Comparison of ENCODE assay signal across 9 cellular contexts in genomic region chr12:124766745-124767074, GRCh38.
DNase-seq lines count a peak whose midpoint lies in the region; ATAC-seq lines count a peak whose summit lies in the region.
"Had no signal": no experiment of that assay in that cellular context is flagged by ENCODE, and none has a peak within 500 bp of the region (broad histone marks: within the 10 kb centered on the region; RNA-seq: fewer than 3 reads in every experiment).

No MANE protein-coding gene starts in this region.

- peak; percentile 16 for ATAC-seq in GM18861 (IDR thresholded peaks at IDR 0.05; ENCODE audit: unreplicated experiment)
- peak; percentile 34 for ATAC-seq in stimulated activated memory B cell treated with anti-CD40 and anti-IgM and Interleukin-4, amounts not matched to agents 10 μg/mL and 1 μg/mL and 100 μg/mL, for 72 hours

- no peak overlapping the region for H3K4me3 ChIP-seq in esophagus (ENCODE audit: low read depth in 1 of 2, low read length in 2 of 2)

- peaks cover 26% of the 10 kb centered on the region for H3K27me3 Mint-ChIP-seq in stimulated activated memory B cell treated with anti-CD40 and anti-IgM and Interleukin-4, amounts not matched to agents 10 μg/mL and 1 μg/mL and 100 μg/mL, for 72 hours

- H3K4me1 Mint-ChIP-seq in stimulated activated memory B cell treated with anti-CD40 and anti-IgM and Interleukin-4, amounts not matched to agents 10 μg/mL and 1 μg/mL and 100 μg/mL, for 72 hours: peaks cover 32% of the 10 kb centered on the region

- no peaks in the 10 kb centered on the region for H3K4me1 ChIP-seq in esophagus (ENCODE audit: control insufficient read depth in 2 of 2, insufficient read depth in 2 of 2, low read length in 1 of 2)

- peaks cover 0 to 7% of the 10 kb centered on the region in 2 donors for H3K9me3 ChIP-seq in esophagus (ENCODE audit: control insufficient read depth in 2 of 2, insufficient read depth in 1 of 2, low read depth in 1 of 2, low read length in 1 of 2)

- WGBS in esophagus, 2 donors: 0% methylated on average over 1 of the region's 1 CpG

- peaks cover 6% of the 10 kb centered on the region for H3K36me3 Mint-ChIP-seq in stimulated activated memory B cell treated with anti-CD40 and anti-IgM and Interleukin-4, amounts not matched to agents 10 μg/mL and 1 μg/mL and 100 μg/mL, for 72 hours

- no peak overlapping the region for H3K27ac Mint-ChIP-seq in stimulated activated memory B cell treated with anti-CD40 and anti-IgM and Interleukin-4, amounts not matched to agents 10 μg/mL and 1 μg/mL and 100 μg/mL, for 72 hours

- peaks cover 12% of the 10 kb centered on the region for H3K9me3 Mint-ChIP-seq in stimulated activated memory B cell treated with anti-CD40 and anti-IgM and Interleukin-4, amounts not matched to agents 10 μg/mL and 1 μg/mL and 100 μg/mL, for 72 hours

- DNase-seq in MV-4-11 (lab: John Stamatoyannopoulos, UW): peak; percentile 50
- no peak for DNase-seq in DMS53 treated with DMSO at 0.1 percent for 48 hours (lab: John Stamatoyannopoulos, UW; ENCODE audit: unreplicated experiment)
- no peak for DNase-seq in T-helper 2 cell
- no peak for DNase-seq in amniotic stem cell (lab: John Stamatoyannopoulos, UW)
- no peak for DNase-seq in NCI-H1930 (lab: John Stamatoyannopoulos, UW)
- DNase-seq: DMS 273 treated with DMSO at 0.1 percent for 48 hours had no signal

- no peak overlapping the region for H3K4me3 Mint-ChIP-seq in stimulated activated memory B cell treated with anti-CD40 and anti-IgM and Interleukin-4, amounts not matched to agents 10 μg/mL and 1 μg/mL and 100 μg/mL, for 72 hours

- no peaks in the 10 kb centered on the region for H3K36me3 ChIP-seq in esophagus (ENCODE audit: control insufficient read depth in 2 of 2, insufficient read depth in 2 of 2, low read length in 1 of 2)

- peak overlapping the region; percentile 0 to 53 for H3K27ac ChIP-seq in esophagus (ENCODE audit: low read depth in 2 of 2, low read length in 1 of 2)

- no peaks in the 10 kb centered on the region for H3K27me3 ChIP-seq in esophagus (ENCODE audit: control insufficient read depth in 1 of 2, insufficient read depth in 2 of 2, low read length in 2 of 2)
